ENCODE assay signal across 9 cellular contexts in the genomic region with DNA sequence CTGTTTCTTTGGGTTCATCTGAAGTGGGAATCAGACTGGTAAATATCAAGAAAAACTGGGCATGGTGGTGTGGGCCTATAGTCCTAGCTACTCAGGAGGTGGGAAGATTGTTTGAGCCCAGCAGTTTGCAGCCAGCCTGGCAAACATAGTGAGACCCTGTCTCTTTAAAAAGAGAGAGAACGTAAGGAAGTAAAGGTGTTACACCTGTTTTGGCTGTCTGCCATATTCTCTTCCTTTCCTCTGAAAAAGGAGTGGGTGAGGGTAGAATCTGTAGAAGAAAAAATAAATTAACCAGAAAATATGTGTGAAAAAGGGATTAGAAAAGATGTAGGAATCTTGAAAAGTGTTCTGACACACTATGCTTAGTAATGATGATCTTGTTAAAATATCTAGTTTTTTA. TPM values are rescaled to one million over a fixed set of nuclear protein-coding genes. Genes with fewer than 3 reads are reported as not detected.
DNase-seq lines count a peak whose midpoint lies in the region; ATAC-seq and TF ChIP-seq lines count a peak whose summit lies in the region.
"Had no signal": no experiment of that assay in that cellular context is flagged by ENCODE, and none has a peak within 500 bp of the region (broad histone marks: within the 10 kb centered on the region; RNA-seq: fewer than 3 reads in every experiment).

No MANE protein-coding gene starts in this region.

- H3K36me3 ChIP-seq in RWPE2 (ENCODE audit: low read depth) (peaks cover 11% of the 10 kb centered on the region), skeletal muscle satellite cell (ENCODE audit: insufficient read depth, low read length) (peaks cover 7% of the 10 kb centered on the region)

- H3K27me3 ChIP-seq in RWPE2 (ENCODE audit: insufficient read depth, poor library complexity, severe bottlenecking) (no peaks in the 10 kb centered on the region), skeletal muscle satellite cell (ENCODE audit: control insufficient read depth, insufficient read depth, low read length) (no peaks in the 10 kb centered on the region)

- no peaks in the 10 kb centered on the region for H3K9me3 ChIP-seq in RWPE2 (ENCODE audit: severe bottlenecking)
- H3K9me3 ChIP-seq in skeletal muscle satellite cell (replicated peaks; ENCODE audit: low read length): no peaks in the 10 kb centered on the region

- TF ChIP-seq CTCF in RWPE2 (IDR thresholded peaks at IDR 0.05; ENCODE audit: poor library complexity, severe bottlenecking) (no peak), fibroblast of the aortic adventitia (IDR thresholded peaks at IDR 0.05; ENCODE audit: insufficient read depth, low read length) (no peak)

- peak overlapping the region; percentile 74 for H3K4me2 ChIP-seq in skeletal muscle satellite cell (ENCODE audit: low read length)

- H3K27ac ChIP-seq in RWPE2 (ENCODE audit: poor library complexity, severe bottlenecking): peak overlapping the region; percentile 86

- H3K4me3 ChIP-seq in RWPE2 (ENCODE audit: severe bottlenecking) (no peak overlapping the region), fibroblast of the aortic adventitia (ENCODE audit: low read depth, low read length) (peak overlapping the region; percentile 49), skeletal muscle satellite cell (ENCODE audit: low read length) (peak overlapping the region; percentile 54)

- peak overlapping the region; percentile 59 for H3K9ac ChIP-seq in skeletal muscle satellite cell (ENCODE audit: low read depth, low read length)

- TF ChIP-seq POLR2A in erythroblast (IDR thresholded peaks at IDR 0.05; ENCODE audit: low read length): no peak

- DNase-seq in DMS53 (lab: John Stamatoyannopoulos, UW): peak; percentile 47
- DNase-seq in DMS53 treated with DMSO at 0.1 percent for 48 hours (lab: John Stamatoyannopoulos, UW; ENCODE audit: unreplicated experiment): no peak
- DNase-seq in RWPE2 (ENCODE audit: low spot score): no peak
- no peak for DNase-seq in fibroblast of the aortic adventitia (ENCODE audit: low read depth)
- DNase-seq in SIG-M5 (lab: John Stamatoyannopoulos, UW): no peak
- no peak for DNase-seq in erythroblast (lab: John Stamatoyannopoulos, UW)
- no peak for DNase-seq in dermis blood vessel endothelial cell
- DNase-seq: MM.1S had no signal

- peaks cover 37% of the 10 kb centered on the region for H3K4me1 ChIP-seq in RWPE2 (ENCODE audit: insufficient read depth, poor library complexity, severe bottlenecking)
- H3K4me1 ChIP-seq in skeletal muscle satellite cell (ENCODE audit: control insufficient read depth, insufficient read depth, low read length): peaks cover 48% of the 10 kb centered on the region

- 0 out of 3 replicates have a peak, but pooled peaks have one; percentile 1 for ATAC-seq in RWPE2 (ENCODE audit: low read depth)

RNA-seq across cellular contexts. Expression of a gene that starts 20.0 kb away (rescaled TPM):
- 48.5 and 59.3 TPM in 2 replicates for total RNA-seq in fibroblast of the aortic adventitia (ENCODE audit: low replicate concordance)
- total RNA-seq in skeletal muscle satellite cell (2012; rRNA removed): 29.2 and 34.5 TPM in 2 replicates
- 47.1 and 62.7 TPM in 2 replicates for total RNA-seq in dermis blood vessel endothelial cell

RNA-seq across cellular contexts. Expression of a gene that starts 29.8 kb away (rescaled TPM):
- total RNA-seq in fibroblast of the aortic adventitia (ENCODE audit: low replicate concordance): 29.0 and 50.3 TPM in 2 replicates
- 29.2 and 32.3 TPM in 2 replicates for total RNA-seq in skeletal muscle satellite cell (2012; rRNA removed)
- total RNA-seq in dermis blood vessel endothelial cell: 50.4 and 55.1 TPM in 2 replicates
